9 cellular contexts compared by ENCODE assay signal in genomic region chr3:45145223-45145622, GRCh38. TPM values are rescaled to one million over a fixed set of nuclear protein-coding genes. Genes with fewer than 3 reads are reported as not detected.
DNase-seq lines count a peak whose midpoint lies in the region; ATAC-seq and TF ChIP-seq lines count a peak whose summit lies in the region.
"Had no signal": no experiment of that assay in that cellular context is flagged by ENCODE, and none has a peak within 500 bp of the region (broad histone marks: within the 10 kb centered on the region; RNA-seq: fewer than 3 reads in every experiment).

No MANE protein-coding gene starts in this region.

- CTCF ChIA-PET in RWPE1 (lab: Yijun Ruan, JAX) = interaction anchor here (0.7 to 0.8 kb wide), 2 partner anchors 34 to 348 kb away, joined by 3 to 4 read pairs; no protein-coding TSS in a partner anchor

- H3K9me3 ChIP-seq in trophoblast cell (ENCODE audit: insufficient read depth, low read depth, low read length) = no peaks in the 10 kb centered on the region

- H3K27ac ChIP-seq in RWPE1 (peak overlapping the region; percentile 88), trophoblast cell (ENCODE audit: low read depth, low read length) (no peak overlapping the region)

- H2BK5ac ChIP-seq in trophoblast cell (ENCODE audit: low read depth, low read length, poor library complexity) = no peak overlapping the region

- TF ChIP-seq CTCF in RWPE1 (conservative IDR thresholded peaks at IDR 0.05; ENCODE audit: low read depth) = no peak
- TF ChIP-seq CTCF in GM13976 (IDR thresholded peaks at IDR 0.05; ENCODE audit: borderline replicate concordance, control extremely low read depth, extremely low read depth, insufficient read depth, missing control alignments) = no peak

- H3K79me2 ChIP-seq in trophoblast cell (ENCODE audit: control insufficient read depth, insufficient read depth, low read length, poor library complexity) = peaks cover 2% of the 10 kb centered on the region

- no peak overlapping the region for H4K12ac ChIP-seq in trophoblast cell (ENCODE audit: low read depth, low read length)

- no peaks in the 10 kb centered on the region for H3K36me3 ChIP-seq in trophoblast cell (ENCODE audit: control insufficient read depth in 1 of 2, insufficient read depth in 2 of 2, low read length in 2 of 2)

- peak overlapping the region; percentile 73 for H3K4me3 ChIP-seq in trophoblast cell (ENCODE audit: low read depth, low read length)

- no peak overlapping the region for H2BK12ac ChIP-seq in trophoblast cell (ENCODE audit: low read length)

- no peak overlapping the region for H3K9ac ChIP-seq in trophoblast cell (ENCODE audit: low read length)

- H4K91ac ChIP-seq in trophoblast cell (ENCODE audit: low read depth, low read length) = no peak overlapping the region

- POLR2A ChIA-PET in RWPE1 (lab: Yijun Ruan, JAX; ENCODE audit: low non-redundant PET) = interaction anchor here (1.5 to 1.7 kb wide), 2 partner anchors 10 to 21 kb away, joined by 4 to 5 read pairs; no protein-coding TSS in a partner anchor

- H3K18ac ChIP-seq in trophoblast cell (ENCODE audit: low read length) = no peak overlapping the region

- H4K8ac ChIP-seq in trophoblast cell (ENCODE audit: low read depth, low read length) = no peak overlapping the region

- DNase-seq in Daoy (ENCODE audit: low read depth) = peak; percentile 36
- DNase-seq in RWPE1 (ENCODE audit: low spot score) = peak; percentile 37
- DNase-seq in trophoblast cell = no peak
- DNase-seq in GM13976 (ENCODE audit: low spot score) = no peak
- no peak for DNase-seq in NCI-H2227 treated with DMSO at 0.1 percent for 48 hours (lab: John Stamatoyannopoulos, UW)
- no peak for DNase-seq in occipital lobe (lab: John Stamatoyannopoulos, UW)
- no peak for DNase-seq in stimulated activated CD4-positive, alpha-beta T cell treated with anti-CD3 and anti-CD28 coated beads, Interleukin-12 subunit alpha, Interleukin-12 subunit beta, amount 100 ng/mL, for 4 hours
- DNase-seq: MM.1S had no signal

- H2AFZ ChIP-seq in trophoblast cell (ENCODE audit: insufficient read depth, low read length, poor library complexity) = peak overlapping the region; percentile 17

- H2AK5ac ChIP-seq in trophoblast cell (ENCODE audit: low read length) = no peak overlapping the region

- no peaks in the 10 kb centered on the region for H3K79me1 ChIP-seq in trophoblast cell (ENCODE audit: low read length)

- WGBS in trophoblast cell (ENCODE audit: extremely low coverage, insufficient coverage, insufficient read length) = no CpG with 5 or more reads among the region's 15 CpGs

- peak overlapping the region; percentile 89 for H3K4me2 ChIP-seq in trophoblast cell (ENCODE audit: low read length)

- H3K27me3 ChIP-seq in trophoblast cell (ENCODE audit: insufficient read depth, low read length) = peaks cover 7% of the 10 kb centered on the region

- in situ Hi-C loops in GM13976 (cut with MboI; ENCODE audit: low sequenced_read_pairs, unreplicated experiment) = no loop called here

- no peak overlapping the region for H3K23ac ChIP-seq in trophoblast cell (ENCODE audit: low read length)

- H3K4ac ChIP-seq in trophoblast cell (ENCODE audit: low read depth, low read length) = no peak overlapping the region

- no peak overlapping the region for H2BK120ac ChIP-seq in trophoblast cell (ENCODE audit: insufficient read depth, low read length, poor library complexity)

- H3K4me1 ChIP-seq in trophoblast cell (ENCODE audit: control insufficient read depth in 1 of 2, insufficient read depth in 2 of 2, low read length in 2 of 2) = peaks cover 9 to 14% of the 10 kb centered on the region in 2 experiments

- ATAC-seq in esophagus mucosa = peak; percentile 76

- H3K14ac ChIP-seq in trophoblast cell (ENCODE audit: low read length) = no peak overlapping the region

RNA-seq across cellular contexts. Expression of gene CDCP1, which starts 1.0 kb away (rescaled TPM):
- 12.9 and 20.6 TPM in 2 replicates for total RNA-seq in Daoy (2014; rRNA removed; shearing (Covaris generic))
- total RNA-seq in esophagus mucosa (85.6 TPM), occipital lobe (0.62 TPM)
- polyA plus RNA-seq in trophoblast cell (2013) = 3.7 and 4.1 TPM in 2 replicates

Comparison
In these comparisons a context has a peak if more than half of its experiments do, and no peak if none do; other contexts are left out.
1. DNase-seq: peak in Daoy (single experiment) and RWPE1 (single experiment); none in trophoblast cell (0 of 2), GM13976 (single experiment), NCI-H2227 treated with DMSO at 0.1 percent for 48 hours (single experiment), occipital lobe (single experiment) and stimulated activated CD4-positive, alpha-beta T cell treated with anti-CD3 and anti-CD28 coated beads, Interleukin-12 subunit alpha, Interleukin-12 subunit beta, amount 100 ng/mL, for 4 hours (single experiment).